In the genomic region with DNA sequence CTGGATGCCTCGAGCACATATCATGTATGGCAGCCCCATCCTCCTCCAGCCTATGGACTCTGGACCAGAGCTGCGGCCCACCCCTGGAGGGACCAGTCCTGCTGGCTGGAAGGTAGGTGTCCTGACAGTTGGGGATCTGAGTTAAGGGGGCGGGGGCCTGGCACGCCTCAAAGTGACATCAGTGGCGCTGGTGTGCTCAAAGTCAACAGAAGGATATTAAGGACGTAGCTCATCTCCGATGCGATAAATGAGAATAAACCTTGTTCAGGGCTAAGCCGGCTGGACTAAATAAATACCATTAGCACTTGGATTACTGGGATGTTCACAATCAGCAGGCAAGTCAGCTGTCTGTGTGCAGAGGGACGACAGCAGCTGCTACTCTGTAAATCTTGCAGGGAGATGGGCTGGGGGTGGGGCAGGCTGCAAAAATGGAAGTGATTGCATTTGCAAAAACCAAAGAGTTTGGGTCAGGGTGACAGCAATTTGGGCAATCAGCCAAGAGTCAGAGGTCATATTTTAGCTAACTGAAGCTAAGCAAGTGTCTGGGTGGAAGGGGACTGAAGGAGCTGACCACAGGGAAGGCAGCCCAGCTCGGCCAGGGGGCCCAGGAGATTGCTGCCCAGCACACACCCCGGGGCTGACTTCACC, we compare ENCODE assay signal across 10 cellular contexts.
DNase-seq lines count a peak whose midpoint lies in the region; FAIRE-seq and TF ChIP-seq lines count a peak whose summit lies in the region.
"Had no signal": no experiment of that assay in that cellular context is flagged by ENCODE, and none has a peak within 500 bp of the region (broad histone marks: within the 10 kb centered on the region; RNA-seq: fewer than 3 reads in every experiment).

No MANE protein-coding gene starts in this region.

- H2BK5ac ChIP-seq in neuronal stem cell (ENCODE audit: low read length) (no peak overlapping the region), H9 (ENCODE audit: insufficient read length, low read length) (no peak overlapping the region)

- H3K36me3 Mint-ChIP-seq in HFFc6 (ENCODE audit: low read depth): no peaks in the 10 kb centered on the region
- H3K36me3 Mint-ChIP-seq in H9 (ENCODE audit: insufficient read depth in 1 of 3, low read depth in 3 of 3): no peaks in the 10 kb centered on the region
- H3K36me3 Mint-ChIP-seq: activated naive CD4-positive, alpha-beta T cell treated with anti-CD3 and anti-CD28 coated beads, Interleukin-2, amount 50 U/mL, for 72 hours had no signal

- H2AK5ac ChIP-seq in neuronal stem cell (ENCODE audit: low read depth, low read length) (no peak overlapping the region), H9 (ENCODE audit: insufficient read length, low read length) (no peak overlapping the region)

- H3K4me1 ChIP-seq in neuronal stem cell (ENCODE audit: control insufficient read depth in 2 of 2, insufficient read depth in 1 of 2, low read depth in 1 of 2, low read length in 2 of 2) (peaks cover 18 to 31% of the 10 kb centered on the region in 2 donors), H9 (ENCODE audit: insufficient read depth, low read length) (peaks cover 2% of the 10 kb centered on the region; the same call in 1 of the 2 replicates)

- peak; percentile 8 for DNase-seq in DMS153 treated with DMSO at 0.1 percent for 48 hours (lab: John Stamatoyannopoulos, UW; ENCODE audit: unreplicated experiment)
- DNase-seq in NCI-H524 (lab: John Stamatoyannopoulos, UW): peak; percentile 92 to 96
- peak; percentile 52 for DNase-seq in ecto neural progenitor cell (ENCODE audit: low spot score)
- DNase-seq in neuronal stem cell (ENCODE audit: low spot score): no peak
- no peak for DNase-seq in HFFc6
- no peak for DNase-seq in H9
- DNase-seq in AML-193 (lab: John Stamatoyannopoulos, UW): no peak
- DNase-seq in RCC 7860 (ENCODE audit: low spot score): no peak
- DNase-seq: CD8-positive, alpha-beta T cell had no signal

- H3K27me3 ChIP-seq in neuronal stem cell (ENCODE audit: control insufficient read depth in 3 of 3, insufficient read depth in 3 of 3, low read depth in 1 of 3, low read length in 3 of 3) (no peaks in the 10 kb centered on the region), H9 (ENCODE audit: insufficient read depth, low read length) (no peaks in the 10 kb centered on the region)

- no peaks in the 10 kb centered on the region for H3K9me3 Mint-ChIP-seq in HFFc6
- H3K9me3 Mint-ChIP-seq in H9: no peaks in the 10 kb centered on the region
- H3K9me3 Mint-ChIP-seq: activated naive CD4-positive, alpha-beta T cell treated with anti-CD3 and anti-CD28 coated beads, Interleukin-2, amount 50 U/mL, for 72 hours; CD8-positive, alpha-beta T cell had no signal

- H3K4me3 Mint-ChIP-seq in HFFc6: no peak overlapping the region
- no peak overlapping the region for H3K4me3 Mint-ChIP-seq in H9
- H3K4me3 Mint-ChIP-seq: CD8-positive, alpha-beta T cell had no signal

- no peak for FAIRE-seq in RCC 7860 (lab: Jason Lieb, UNC)

- H3T11ph ChIP-seq in H9 (ENCODE audit: low read length): no peak overlapping the region

- H2BK12ac ChIP-seq in neuronal stem cell (ENCODE audit: low read length): no peak overlapping the region
- no peak overlapping the region for H2BK12ac ChIP-seq in H9 (ENCODE audit: insufficient read length, low read depth, low read length)

- H3K4me1 Mint-ChIP-seq in HFFc6 (ENCODE audit: low read depth) (0 out of 2 replicates have a peak, but pooled peaks cover under 1% of the 10 kb centered on the region), H9 (peaks cover 10 to 14% of the 10 kb centered on the region in 2 experiments)

- H4K5ac ChIP-seq in H9 (ENCODE audit: insufficient read length, low read depth, low read length): no peak overlapping the region

- H3K56ac ChIP-seq in H9 (ENCODE audit: insufficient read length, low read depth, low read length): no peak overlapping the region

- no peak overlapping the region for H3K4me3 ChIP-seq in neuronal stem cell (ENCODE audit: low read length in 2 of 2)

- no peaks in the 10 kb centered on the region for H3K79me2 ChIP-seq in H9 (ENCODE audit: insufficient read depth, low read length)

- H3K79me1 ChIP-seq in neuronal stem cell (ENCODE audit: low read depth, low read length) (no peaks in the 10 kb centered on the region), H9 (ENCODE audit: insufficient read depth, low read depth, low read length, poor library complexity, severe bottlenecking) (no peaks in the 10 kb centered on the region)

- H3K9me3 ChIP-seq in neuronal stem cell (replicated peaks in 1 of 2; ENCODE audit: control insufficient read depth in 2 of 2, insufficient read depth in 1 of 2, low read depth in 1 of 2, low read length in 2 of 2) (no peaks in the 10 kb centered on the region), H9 (ENCODE audit: control insufficient read depth, low read depth, low read length) (no peaks in the 10 kb centered on the region)

- H2AFZ ChIP-seq in neuronal stem cell (ENCODE audit: low read length): no peak overlapping the region
- no peak overlapping the region for H2AFZ ChIP-seq in H9 (ENCODE audit: low read length)

- no CpG with 5 or more reads among the region's 12 CpGs for WGBS in neuronal stem cell (ENCODE audit: extremely low coverage in 2 of 2, insufficient read length in 2 of 2, insufficient replicate concordance in 1 of 2), 2 donors
- WGBS in H9 (ENCODE audit: extremely low coverage, insufficient read length, low lambda C conversion rate): no CpG with 5 or more reads among the region's 12 CpGs

- H4K91ac ChIP-seq in neuronal stem cell (ENCODE audit: low read depth, low read length, poor library complexity) (no peak overlapping the region), H9 (ENCODE audit: insufficient read length, low read depth, low read length) (no peak overlapping the region)

- H3K23ac ChIP-seq in neuronal stem cell (ENCODE audit: low read depth, low read length, poor library complexity): no peak overlapping the region
- no peak overlapping the region for H3K23ac ChIP-seq in H9 (ENCODE audit: insufficient read length, low read depth, low read length)

- no peak overlapping the region for H3K4ac ChIP-seq in neuronal stem cell (ENCODE audit: low read length)
- H3K4ac ChIP-seq in H9 (ENCODE audit: low read depth, low read length): no peak overlapping the region

- H2BK120ac ChIP-seq in neuronal stem cell (ENCODE audit: low read depth, low read length): no peak overlapping the region
- H2BK120ac ChIP-seq in H9 (ENCODE audit: low read depth, low read length, poor library complexity, severe bottlenecking): no peak overlapping the region

- H3K4me2 ChIP-seq in neuronal stem cell (ENCODE audit: insufficient read depth, low read length, poor library complexity, severe bottlenecking): no peak overlapping the region
- no peak overlapping the region for H3K4me2 ChIP-seq in H9 (ENCODE audit: insufficient read depth, insufficient read length, low read length)

- H3K18ac ChIP-seq in neuronal stem cell (ENCODE audit: low read length): peak overlapping the region; percentile 7
- no peak overlapping the region for H3K18ac ChIP-seq in H9 (ENCODE audit: insufficient read length, low read depth, low read length)

- H3K27ac Mint-ChIP-seq in HFFc6 (no peak overlapping the region), H9 (no peak overlapping the region)
- H3K27ac Mint-ChIP-seq: activated naive CD4-positive, alpha-beta T cell treated with anti-CD3 and anti-CD28 coated beads, Interleukin-2, amount 50 U/mL, for 72 hours; CD8-positive, alpha-beta T cell had no signal

- H3K36me3 ChIP-seq in neuronal stem cell (replicated peaks in 1 of 2; ENCODE audit: control insufficient read depth in 2 of 2, insufficient read depth in 2 of 2, low read length in 2 of 2): peaks cover 0 to 2% of the 10 kb centered on the region in 2 donors

- no peak overlapping the region for H2BK20ac ChIP-seq in H9 (ENCODE audit: low read depth, low read length, poor library complexity, severe bottlenecking)

- TF ChIP-seq CTCF in HFFc6 (IDR thresholded peaks at IDR 0.05) (no peak), H9 (conservative IDR thresholded peaks at IDR 0.05) (no peak)

- no peaks in the 10 kb centered on the region for H4K20me1 ChIP-seq in H9 (ENCODE audit: control insufficient read depth, insufficient read depth, insufficient read length)

- no peaks in the 10 kb centered on the region for H3K23me2 ChIP-seq in H9 (ENCODE audit: insufficient read length, low read depth, low read length, poor library complexity, severe bottlenecking)

- H3K27me3 Mint-ChIP-seq in HFFc6 (ENCODE audit: insufficient read depth) (peaks cover 2% of the 10 kb centered on the region), H9 (ENCODE audit: low read depth) (no peaks in the 10 kb centered on the region; the same call in 1 of the 2 replicates)

- no peak overlapping the region for H4K8ac ChIP-seq in neuronal stem cell (ENCODE audit: low read depth, low read length)
- H4K8ac ChIP-seq in H9 (replicated peaks; ENCODE audit: insufficient read length, low read depth, low read length): no peak overlapping the region

- H3K9ac ChIP-seq in neuronal stem cell (ENCODE audit: low read depth, low read length, poor library complexity) (no peak overlapping the region), H9 (ENCODE audit: extremely low read depth, insufficient read length, low read length) (no peak overlapping the region)

- H3K14ac ChIP-seq in neuronal stem cell (ENCODE audit: low read length) (no peak overlapping the region), H9 (ENCODE audit: insufficient read depth, low read length) (no peak overlapping the region)

- H2BK15ac ChIP-seq in neuronal stem cell (ENCODE audit: low read length) (no peak overlapping the region), H9 (ENCODE audit: low read depth, low read length) (no peak overlapping the region)

- H3K27ac ChIP-seq in neuronal stem cell (replicated peaks; ENCODE audit: low read length) (no peak overlapping the region), H9 (ENCODE audit: insufficient read length, low read depth, low read length) (no peak overlapping the region)

Comparison
In these comparisons a context has a peak if more than half of its experiments do, and no peak if none do; other contexts are left out.
1. DNase-seq: peak in DMS153 treated with DMSO at 0.1 percent for 48 hours (single experiment), NCI-H524 (2 of 2) and ecto neural progenitor cell (single experiment); none in neuronal stem cell (single experiment), HFFc6 (single experiment), H9 (single experiment), AML-193 (0 of 2) and RCC 7860 (single experiment).